15 cellular contexts compared by ENCODE assay signal in genomic region chr10:113550365-113550764, GRCh38. TPM values are rescaled to one million over a fixed set of nuclear protein-coding genes. Genes with fewer than 3 reads are reported as not detected.
DNase-seq lines count a peak whose midpoint lies in the region; ATAC-seq, FAIRE-seq and TF ChIP-seq lines count a peak whose summit lies in the region.
"Had no signal": no experiment of that assay in that cellular context is flagged by ENCODE, and none has a peak within 500 bp of the region (broad histone marks: within the 10 kb centered on the region; RNA-seq: fewer than 3 reads in every experiment).

No MANE protein-coding gene starts in this region.

- dilution Hi-C loops in keratinocyte (cut with MboI; ENCODE audit: extremely low pct_ligation_motif_present, low sequenced_read_pairs): no loop called here

- no peaks in the 10 kb centered on the region for H3K36me3 Mint-ChIP-seq in CD4-positive, alpha-beta T cell (ENCODE audit: low read depth)

- H3K27ac ChIP-seq in keratinocyte (ENCODE audit: control insufficient read depth, insufficient read depth, low read length): no peak overlapping the region
- no peak overlapping the region for H3K27ac ChIP-seq in CD4-positive, alpha-beta T cell (ENCODE audit: low read depth, low read length)
- H3K27ac ChIP-seq: heart left ventricle had no signal

- H3K27me3 ChIP-seq in keratinocyte (ENCODE audit: control insufficient read depth, extremely low read depth, insufficient read depth, low read length): no peaks in the 10 kb centered on the region
- H3K27me3 ChIP-seq in CD4-positive, alpha-beta T cell (ENCODE audit: control insufficient read depth, insufficient read depth, low read length): no peaks in the 10 kb centered on the region

- intact Hi-C loops in CD4-positive, alpha-beta T cell (cut with DNase I, micrococcal nuclease): no loop called here

- no peaks in the 10 kb centered on the region for H3K79me2 ChIP-seq in keratinocyte (ENCODE audit: control insufficient read depth, insufficient read depth, low read length)

- H3K4me1 ChIP-seq in keratinocyte (ENCODE audit: control insufficient read depth, extremely low read depth, insufficient read depth, low read length): peaks cover 9% of the 10 kb centered on the region
- H3K4me1 ChIP-seq: heart left ventricle had no signal

- no peaks in the 10 kb centered on the region for H3K36me3 ChIP-seq in keratinocyte (ENCODE audit: control insufficient read depth in 2 of 2, extremely low read depth in 1 of 2, insufficient read depth in 2 of 2, low read length in 2 of 2)
- H3K36me3 ChIP-seq: heart left ventricle had no signal

- peak; percentile 56 for FAIRE-seq in keratinocyte (lab: Jason Lieb, UNC)

- H3K9me3 Mint-ChIP-seq in CD4-positive, alpha-beta T cell: no peaks in the 10 kb centered on the region

- in situ Hi-C loops in ACHN (cut with HindIII; ENCODE audit: low pct_ligation_motif_present, low pct_unique_long_range_greater_than_20kb, low sequenced_read_pairs) (no loop called here), astrocyte of the spinal cord (cut with HindIII; ENCODE audit: low sequenced_read_pairs) (no loop called here)

- ATAC-seq in HG03442 (IDR thresholded peaks at IDR 0.05; ENCODE audit: unreplicated experiment): peak; percentile 54
- no peak for ATAC-seq in HG02642 (IDR thresholded peaks at IDR 0.05; ENCODE audit: poor library complexity, unreplicated experiment)
- ATAC-seq in CD4-positive, alpha-beta T cell (ENCODE audit: poor library complexity): no peak
- no peak for ATAC-seq in HG03045 (IDR thresholded peaks at IDR 0.05; ENCODE audit: unreplicated experiment)
- ATAC-seq in HG03135 (IDR thresholded peaks at IDR 0.05; ENCODE audit: unreplicated experiment): no peak
- ATAC-seq: heart left ventricle, Panc1 had no signal

- H2AFZ ChIP-seq in keratinocyte (ENCODE audit: control insufficient read depth, low read length): peak overlapping the region; percentile 52

- H3K27ac Mint-ChIP-seq in CD4-positive, alpha-beta T cell: no peak overlapping the region

- no peaks in the 10 kb centered on the region for H4K20me1 ChIP-seq in keratinocyte (ENCODE audit: control insufficient read depth, extremely low read depth, insufficient read depth, low read length)

- H3K9me1 ChIP-seq in keratinocyte (ENCODE audit: control insufficient read depth, extremely low read depth, insufficient read depth, low read length): no peaks in the 10 kb centered on the region

- peak; percentile 59 for DNase-seq in ACHN
- DNase-seq in astrocyte of the spinal cord (ENCODE audit: low read depth, low spot score): peak; percentile 19
- peak; percentile 2 for DNase-seq in keratinocyte (ENCODE audit: low read depth, low spot score)
- no peak for DNase-seq in CD4-positive, alpha-beta T cell
- DNase-seq: activated T-cell treated with anti-CD3 and anti-CD28 coated beads, Interleukin-2, amount 50 U/mL, for 48 hours; caudate nucleus; heart left ventricle; NCI-H187 treated with DMSO at 0.1 percent for 48 hours; stimulated activated CD4-positive, alpha-beta T cell treated with anti-CD3 and anti-CD28 coated beads, Interleukin-12 subunit alpha, Interleukin-12 subunit beta, amount 100 ng/mL, for 4 hours had no signal

- no peaks in the 10 kb centered on the region for H3K9me3 ChIP-seq in keratinocyte (ENCODE audit: control insufficient read depth, low read depth, low read length)
- no peaks in the 10 kb centered on the region for H3K9me3 ChIP-seq in CD4-positive, alpha-beta T cell (ENCODE audit: control insufficient read depth, low read length)
- H3K9me3 ChIP-seq: heart left ventricle had no signal

- H3K4me2 ChIP-seq in keratinocyte (ENCODE audit: control insufficient read depth, extremely low read depth, insufficient read depth, low read depth, low read length): peak overlapping the region; percentile 6

- POLR2A ChIA-PET in CD4-positive, alpha-beta T cell (lab: Charles Lee): no interaction called here

- CTCF ChIA-PET in CD4-positive, alpha-beta T cell (lab: Charles Lee): no interaction called here

- H3K9ac ChIP-seq in keratinocyte (ENCODE audit: control insufficient read depth, extremely low read depth, insufficient read depth, low read length): no peak overlapping the region

- no peak overlapping the region for H3K4me3 ChIP-seq in astrocyte of the spinal cord (ENCODE audit: low read depth, low read length)
- H3K4me3 ChIP-seq in keratinocyte (ENCODE audit: control insufficient read depth in 2 of 3, extremely low read depth in 1 of 3, insufficient read depth in 2 of 3, low read depth in 1 of 3, low read length in 3 of 3): no peak overlapping the region
- H3K4me3 ChIP-seq: heart left ventricle had no signal

- no peak overlapping the region for H3K4me3 Mint-ChIP-seq in CD4-positive, alpha-beta T cell

- peaks cover 29% of the 10 kb centered on the region for H3K27me3 Mint-ChIP-seq in CD4-positive, alpha-beta T cell

- TF ChIP-seq CTCF in astrocyte of the spinal cord (IDR thresholded peaks at IDR 0.05; ENCODE audit: low read depth, low read length) (no peak), keratinocyte (optimal IDR thresholded peaks at IDR 0.05 in 1 of 3, IDR thresholded peaks at IDR 0.05 in 1 of 3, conservative IDR thresholded peaks at IDR 0.05 in 1 of 3; ENCODE audit: extremely low read depth in 1 of 3, insufficient read depth in 2 of 3, low read length in 3 of 3) (no peak)
- no peak for TF ChIP-seq CTCF in CD4-positive, alpha-beta T cell (IDR thresholded peaks at IDR 0.05)

- no peaks in the 10 kb centered on the region for H3K4me1 Mint-ChIP-seq in CD4-positive, alpha-beta T cell (ENCODE audit: low read depth)

RNA-seq across cellular contexts. Expression of gene HABP2, which starts 2.5 kb away (rescaled TPM):
- polyA plus RNA-seq in keratinocyte: not detected in 3 replicates
- not detected for polyA plus RNA-seq in keratinocyte (2011; ENCODE audit: low read depth)
- not detected in 2 replicates for polyA plus RNA-seq in keratinocyte (2011; cell fraction: cytosol; rRNA removed)
- polyA plus RNA-seq in keratinocyte (2011; cell fraction: nucleus; rRNA removed): not detected in 2 replicates
- not detected in 2 replicates for polyA plus RNA-seq in keratinocyte (2012; ENCODE audit: low replicate concordance)
- not detected in 3 replicates for polyA minus RNA-seq in keratinocyte
- polyA minus RNA-seq in keratinocyte (2011; cell fraction: cytosol; rRNA and poly(A)+ RNA removed): not detected
- not detected in 2 replicates for polyA minus RNA-seq in keratinocyte (2011; cell fraction: nucleus; rRNA and poly(A)+ RNA removed)
- not detected for total RNA-seq in CD4-positive, alpha-beta T cell
- total RNA-seq: mononuclear cell had no signal

Comparison
In these comparisons a context has a peak if more than half of its experiments do, and no peak if none do; other contexts are left out.
1. DNase-seq: peak in ACHN (single experiment), astrocyte of the spinal cord (single experiment) and keratinocyte (single experiment); none in CD4-positive, alpha-beta T cell (0 of 10).